In the genomic region with DNA sequence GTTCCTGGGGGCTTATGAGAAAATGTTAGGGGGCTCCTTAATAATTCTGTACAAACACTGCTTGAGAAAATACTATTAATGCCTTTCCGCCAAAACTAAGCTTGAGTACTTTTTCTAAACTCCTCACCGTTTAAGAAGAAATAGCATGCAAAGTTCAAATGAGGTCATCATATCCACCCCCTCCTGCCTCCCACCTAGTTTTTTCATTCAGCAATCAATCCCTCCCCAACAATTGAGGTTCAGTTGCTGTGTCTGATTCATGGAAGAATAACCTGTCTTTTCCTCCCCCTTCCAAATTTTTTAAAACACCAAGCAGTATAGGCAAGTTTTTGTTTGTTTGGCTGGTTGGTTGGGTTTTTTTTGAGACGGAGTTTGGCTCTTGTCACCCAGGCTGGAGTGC, we compare ENCODE assay signal across 2 cellular contexts.
TF ChIP-seq lines count a peak whose summit lies in the region.

No MANE protein-coding gene starts in this region.

TF ChIP-seq in GM23338, 12 proteins besides CTCF, POLR2A, EP300 and RAD21:
- TF ChIP-seq ZNF462 (CRISPR knock-in tag; IDR thresholded peaks at IDR 0.05) (no peak), POLR2AphosphoS5 (IDR thresholded peaks at IDR 0.05; ENCODE audit: low read depth) (no peak)
- TF ChIP-seq, protein P1, sequence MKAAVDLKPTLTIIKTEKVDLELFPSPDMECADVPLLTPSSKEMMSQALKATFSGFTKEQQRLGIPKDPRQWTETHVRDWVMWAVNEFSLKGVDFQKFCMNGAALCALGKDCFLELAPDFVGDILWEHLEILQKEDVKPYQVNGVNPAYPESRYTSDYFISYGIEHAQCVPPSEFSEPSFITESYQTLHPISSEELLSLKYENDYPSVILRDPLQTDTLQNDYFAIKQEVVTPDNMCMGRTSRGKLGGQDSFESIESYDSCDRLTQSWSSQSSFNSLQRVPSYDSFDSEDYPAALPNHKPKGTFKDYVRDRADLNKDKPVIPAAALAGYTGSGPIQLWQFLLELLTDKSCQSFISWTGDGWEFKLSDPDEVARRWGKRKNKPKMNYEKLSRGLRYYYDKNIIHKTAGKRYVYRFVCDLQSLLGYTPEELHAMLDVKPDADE (IDR thresholded peaks at IDR 0.05) = no peak

TF ChIP-seq in WTC11, 78 proteins besides CTCF, POLR2A, EP300 and RAD21 (continued from another document):
- TF ChIP-seq, protein P2, sequence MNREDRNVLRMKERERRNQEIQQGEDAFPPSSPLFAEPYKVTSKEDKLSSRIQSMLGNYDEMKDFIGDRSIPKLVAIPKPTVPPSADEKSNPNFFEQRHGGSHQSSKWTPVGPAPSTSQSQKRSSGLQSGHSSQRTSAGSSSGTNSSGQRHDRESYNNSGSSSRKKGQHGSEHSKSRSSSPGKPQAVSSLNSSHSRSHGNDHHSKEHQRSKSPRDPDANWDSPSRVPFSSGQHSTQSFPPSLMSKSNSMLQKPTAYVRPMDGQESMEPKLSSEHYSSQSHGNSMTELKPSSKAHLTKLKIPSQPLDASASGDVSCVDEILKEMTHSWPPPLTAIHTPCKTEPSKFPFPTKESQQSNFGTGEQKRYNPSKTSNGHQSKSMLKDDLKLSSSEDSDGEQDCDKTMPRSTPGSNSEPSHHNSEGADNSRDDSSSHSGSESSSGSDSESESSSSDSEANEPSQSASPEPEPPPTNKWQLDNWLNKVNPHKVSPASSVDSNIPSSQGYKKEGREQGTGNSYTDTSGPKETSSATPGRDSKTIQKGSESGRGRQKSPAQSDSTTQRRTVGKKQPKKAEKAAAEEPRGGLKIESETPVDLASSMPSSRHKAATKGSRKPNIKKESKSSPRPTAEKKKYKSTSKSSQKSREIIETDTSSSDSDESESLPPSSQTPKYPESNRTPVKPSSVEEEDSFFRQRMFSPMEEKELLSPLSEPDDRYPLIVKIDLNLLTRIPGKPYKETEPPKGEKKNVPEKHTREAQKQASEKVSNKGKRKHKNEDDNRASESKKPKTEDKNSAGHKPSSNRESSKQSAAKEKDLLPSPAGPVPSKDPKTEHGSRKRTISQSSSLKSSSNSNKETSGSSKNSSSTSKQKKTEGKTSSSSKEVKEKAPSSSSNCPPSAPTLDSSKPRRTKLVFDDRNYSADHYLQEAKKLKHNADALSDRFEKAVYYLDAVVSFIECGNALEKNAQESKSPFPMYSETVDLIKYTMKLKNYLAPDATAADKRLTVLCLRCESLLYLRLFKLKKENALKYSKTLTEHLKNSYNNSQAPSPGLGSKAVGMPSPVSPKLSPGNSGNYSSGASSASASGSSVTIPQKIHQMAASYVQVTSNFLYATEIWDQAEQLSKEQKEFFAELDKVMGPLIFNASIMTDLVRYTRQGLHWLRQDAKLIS (CRISPR knock-in tag; IDR thresholded peaks at IDR 0.05; ENCODE audit: borderline replicate concordance) = no peak
- no peak for TF ChIP-seq ZNF671 (CRISPR knock-in tag; IDR thresholded peaks at IDR 0.05)
